In the genomic region with DNA sequence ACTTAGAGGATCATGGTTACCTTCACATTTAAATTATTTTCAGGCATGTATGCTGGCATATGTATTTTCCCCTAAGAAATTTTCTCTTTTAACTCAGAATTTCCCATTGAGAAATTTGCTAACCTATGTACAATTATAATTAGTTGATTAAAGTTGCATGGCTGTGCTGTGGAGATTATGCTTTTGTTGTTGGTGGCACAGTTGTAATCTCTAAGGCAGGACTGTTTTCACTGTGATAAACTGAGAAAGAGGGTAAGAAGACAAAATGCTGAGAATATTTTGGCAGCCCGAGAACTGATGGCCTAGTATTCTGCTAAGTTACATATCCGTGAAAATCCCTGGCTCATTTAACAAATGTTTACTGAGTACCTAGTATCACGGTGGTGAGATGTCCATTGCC, we compare ENCODE assay signal across 1 cellular context.
TF ChIP-seq lines count a peak whose summit lies in the region.

No MANE protein-coding gene starts in this region.

TF ChIP-seq in GM12878, 131 proteins besides CTCF, POLR2A, EP300 and RAD21:
- TF ChIP-seq SUZ12 (IDR thresholded peaks at IDR 0.05; ENCODE audit: unreplicated experiment): no peak
- no peak for TF ChIP-seq YY1 (IDR thresholded peaks at IDR 0.05; ENCODE audit: low read depth, low read length)
- TF ChIP-seq MEF2A (IDR thresholded peaks at IDR 0.05; ENCODE audit: insufficient read depth, low read depth, low read length): no peak
- TF ChIP-seq RBBP5 (conservative IDR thresholded peaks at IDR 0.05): no peak
- TF ChIP-seq MTA2 (IDR thresholded peaks at IDR 0.05; ENCODE audit: low read depth): no peak
- TF ChIP-seq NBN (IDR thresholded peaks at IDR 0.05): no peak
- TF ChIP-seq CBFB (IDR thresholded peaks at IDR 0.05; ENCODE audit: low read depth): no peak
- TF ChIP-seq ZZZ3 (IDR thresholded peaks at IDR 0.05; ENCODE audit: control insufficient read depth, insufficient read length, low read depth): no peak
- TF ChIP-seq, protein P1, sequence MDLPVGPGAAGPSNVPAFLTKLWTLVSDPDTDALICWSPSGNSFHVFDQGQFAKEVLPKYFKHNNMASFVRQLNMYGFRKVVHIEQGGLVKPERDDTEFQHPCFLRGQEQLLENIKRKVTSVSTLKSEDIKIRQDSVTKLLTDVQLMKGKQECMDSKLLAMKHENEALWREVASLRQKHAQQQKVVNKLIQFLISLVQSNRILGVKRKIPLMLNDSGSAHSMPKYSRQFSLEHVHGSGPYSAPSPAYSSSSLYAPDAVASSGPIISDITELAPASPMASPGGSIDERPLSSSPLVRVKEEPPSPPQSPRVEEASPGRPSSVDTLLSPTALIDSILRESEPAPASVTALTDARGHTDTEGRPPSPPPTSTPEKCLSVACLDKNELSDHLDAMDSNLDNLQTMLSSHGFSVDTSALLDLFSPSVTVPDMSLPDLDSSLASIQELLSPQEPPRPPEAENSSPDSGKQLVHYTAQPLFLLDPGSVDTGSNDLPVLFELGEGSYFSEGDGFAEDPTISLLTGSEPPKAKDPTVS (IDR thresholded peaks at IDR 0.05; ENCODE audit: low read depth, low read length): no peak
- no peak for TF ChIP-seq CBX3 (IDR thresholded peaks at IDR 0.05; ENCODE audit: borderline replicate concordance, low read depth)
- TF ChIP-seq HDAC6 (IDR thresholded peaks at IDR 0.05; ENCODE audit: unreplicated experiment): no peak
- TF ChIP-seq TBL1XR1 (IDR thresholded peaks at IDR 0.05; ENCODE audit: low read depth, low read length): no peak
- no peak for TF ChIP-seq BMI1 (IDR thresholded peaks at IDR 0.05; ENCODE audit: borderline replicate concordance)
- no peak for TF ChIP-seq RCOR1 (conservative IDR thresholded peaks at IDR 0.05; ENCODE audit: low read depth, low read length)
- no peak for TF ChIP-seq SIX5 (IDR thresholded peaks at IDR 0.05; ENCODE audit: low read depth, low read length, severe bottlenecking)
- TF ChIP-seq IKZF2 (IDR thresholded peaks at IDR 0.05): no peak
- no peak for TF ChIP-seq CHD1 (IDR thresholded peaks at IDR 0.05; ENCODE audit: low read depth, low read length)
- TF ChIP-seq SREBF2 (IDR thresholded peaks at IDR 0.05; ENCODE audit: low read length): no peak
- TF ChIP-seq KAT2A (conservative IDR thresholded peaks at IDR 0.05; ENCODE audit: control insufficient read depth, low read depth, low read length): no peak
- no peak for TF ChIP-seq CHD2 (IDR thresholded peaks at IDR 0.05; ENCODE audit: borderline replicate concordance, low read depth, low read length)
TF ChIP-seq in GM12878: peak in this region for 0.
